In the genomic region with DNA sequence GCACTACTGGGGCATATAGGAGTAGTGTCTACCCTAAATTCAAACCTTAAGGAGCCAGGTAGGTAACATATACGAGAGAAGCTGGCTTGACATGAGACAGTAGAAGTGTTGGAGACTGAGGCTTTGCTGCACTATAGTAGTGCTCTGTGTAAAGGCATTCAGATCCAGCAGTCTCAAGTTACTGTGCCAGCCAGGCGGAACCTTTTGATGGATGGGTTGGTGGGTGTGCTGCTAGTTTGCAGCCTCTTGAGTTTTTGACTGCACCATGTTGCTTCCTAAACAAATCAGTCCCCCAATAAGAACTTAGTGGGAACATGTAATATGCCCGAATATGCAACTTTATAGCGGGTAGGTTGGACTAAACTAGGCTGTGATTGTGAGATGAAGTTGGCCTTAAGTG, we compare ENCODE assay signal across 8 cellular contexts. TPM values are rescaled to one million over a fixed set of nuclear protein-coding genes. Genes with fewer than 3 reads are reported as not detected.
DNase-seq lines count a peak whose midpoint lies in the region; ATAC-seq and TF ChIP-seq lines count a peak whose summit lies in the region.

No MANE protein-coding gene starts in this region.

- BruUV-seq in Panc1 (replicated peaks; lab: Mats Ljungman, UMichigan): no TSS peak

- H3K4me1 ChIP-seq in Panc1 (ENCODE audit: control insufficient read depth, insufficient read depth, low read length): peaks cover 30% of the 10 kb centered on the region

- H3K4me3 Mint-ChIP-seq in progenitor cell of endocrine pancreas (ENCODE audit: low read depth): peak overlapping the region; percentile 86

- POLR2A ChIA-PET in Panc1 (lab: Charles Lee): no interaction called here

- peak overlapping the region; percentile 6 for H3K27ac Mint-ChIP-seq in progenitor cell of endocrine pancreas

- peak overlapping the region; percentile 99 for H3K27ac ChIP-seq in Panc1 (ENCODE audit: low read length)

- H3K27me3 Mint-ChIP-seq in progenitor cell of endocrine pancreas: peaks cover 11% of the 10 kb centered on the region

- H3K36me3 ChIP-seq in GM06990 (ENCODE audit: control insufficient read depth, insufficient read depth, low read length) (peaks cover 2% of the 10 kb centered on the region; the same call in 1 of the 2 replicates), Panc1 (ENCODE audit: control insufficient read depth, insufficient read depth, low read length) (peaks cover 11% of the 10 kb centered on the region)

- H3K4me1 Mint-ChIP-seq in progenitor cell of endocrine pancreas (ENCODE audit: low read depth): peaks cover 37% of the 10 kb centered on the region

- H3K9me3 ChIP-seq in Panc1 (ENCODE audit: control insufficient read depth, insufficient read depth, low read depth, low read length): no peaks in the 10 kb centered on the region

- no peak for DNase-seq in GM06990 (ENCODE audit: extremely low read depth, insufficient read length)
- DNase-seq in Panc1 (ENCODE audit: low read depth, low spot score): no peak
- DNase-seq in epithelial cell of esophagus (ENCODE audit: low read depth): peak; percentile 29
- no peak for DNase-seq in progenitor cell of endocrine pancreas (ENCODE audit: low spot score, unreplicated experiment)
- no peak for DNase-seq in NCI-H774 (lab: John Stamatoyannopoulos, UW)
- no peak for DNase-seq in posterior vena cava (ENCODE audit: low spot score)

- ATAC-seq in Panc1: no peak
- ATAC-seq in GM19463 (IDR thresholded peaks at IDR 0.05; ENCODE audit: unreplicated experiment): no peak
- ATAC-seq in GM21526 (IDR thresholded peaks at IDR 0.05; ENCODE audit: low FRiP score, unreplicated experiment): no peak

- intact Hi-C loops in Panc1 (cut with micrococcal nuclease; ENCODE audit: unreplicated experiment) (no loop called here), posterior vena cava (cut with DNase I) (no loop called here)

- TF ChIP-seq CTCF in GM06990 (IDR thresholded peaks at IDR 0.05; ENCODE audit: insufficient read depth, low read length, poor library complexity, severe bottlenecking) (no peak), Panc1 (IDR thresholded peaks at IDR 0.05) (no peak), epithelial cell of esophagus (IDR thresholded peaks at IDR 0.05; ENCODE audit: insufficient read depth, low read depth, low read length, missing control alignments) (no peak), progenitor cell of endocrine pancreas (IDR thresholded peaks at IDR 0.05; ENCODE audit: unreplicated experiment) (no peak)

- no peaks in the 10 kb centered on the region for H3K9me3 Mint-ChIP-seq in progenitor cell of endocrine pancreas (ENCODE audit: low read depth)

- CTCF ChIA-PET in Panc1 (lab: Charles Lee): interaction anchor here (1.2 kb wide), 1 partner anchor 14 kb away, joined by 4 read pairs; no protein-coding TSS in a partner anchor

- H3K4me3 ChIP-seq in GM06990 (replicated peaks; ENCODE audit: low read depth, low read length) (peak overlapping the region; percentile 97), Panc1 (ENCODE audit: low read depth in 2 of 2, low read length in 2 of 2) (peak overlapping the region; percentile 78 to 97), epithelial cell of esophagus (ENCODE audit: low read length) (peak overlapping the region; percentile 93)

- peaks cover 8% of the 10 kb centered on the region for H3K36me3 Mint-ChIP-seq in progenitor cell of endocrine pancreas (ENCODE audit: insufficient read depth)

- in situ Hi-C loops in Panc1 (cut with HindIII; ENCODE audit: low pct_unique_long_range_greater_than_20kb, low sequenced_read_pairs): no loop called here

- H3K27me3 ChIP-seq in GM06990 (replicated peaks; ENCODE audit: control insufficient read depth, insufficient read depth, low read length): no peaks in the 10 kb centered on the region
- no peaks in the 10 kb centered on the region for H3K27me3 ChIP-seq in Panc1 (ENCODE audit: control insufficient read depth, insufficient read depth, low read length)

RNA-seq across cellular contexts. Expression of gene CLTA, which starts 1.5 kb away (rescaled TPM):
- total RNA-seq in Panc1 (2021; ENCODE audit: unreplicated experiment) (760 TPM), progenitor cell of endocrine pancreas (178 and 185 TPM in 2 replicates), posterior vena cava (100 to 1,000 TPM; 109 to 135 TPM)
- 733 TPM for polyA plus RNA-seq in Panc1 (2012; ENCODE audit: insufficient read length)

RNA-seq across cellular contexts. Expression of gene CCIN, which starts 23.0 kb away (rescaled TPM):
- total RNA-seq in Panc1 (2021; ENCODE audit: unreplicated experiment): 0.13 TPM
- not detected for polyA plus RNA-seq in Panc1 (2012; ENCODE audit: insufficient read length)
- not detected in 2 replicates for total RNA-seq in progenitor cell of endocrine pancreas
- 1 to 10 TPM; 2.0 to 2.5 TPM for total RNA-seq in posterior vena cava

RNA-seq across cellular contexts. Expression of gene GLIPR2, which starts 55.7 kb away (rescaled TPM):
- 4.9 TPM for total RNA-seq in Panc1 (2021; ENCODE audit: unreplicated experiment)
- polyA plus RNA-seq in Panc1 (2012; ENCODE audit: insufficient read length): 2.7 TPM
- 7.3 TPM in 2 replicates for total RNA-seq in progenitor cell of endocrine pancreas
- total RNA-seq in posterior vena cava: 10 to 100 TPM; 52.2 to 74.9 TPM
